In the genomic region with DNA sequence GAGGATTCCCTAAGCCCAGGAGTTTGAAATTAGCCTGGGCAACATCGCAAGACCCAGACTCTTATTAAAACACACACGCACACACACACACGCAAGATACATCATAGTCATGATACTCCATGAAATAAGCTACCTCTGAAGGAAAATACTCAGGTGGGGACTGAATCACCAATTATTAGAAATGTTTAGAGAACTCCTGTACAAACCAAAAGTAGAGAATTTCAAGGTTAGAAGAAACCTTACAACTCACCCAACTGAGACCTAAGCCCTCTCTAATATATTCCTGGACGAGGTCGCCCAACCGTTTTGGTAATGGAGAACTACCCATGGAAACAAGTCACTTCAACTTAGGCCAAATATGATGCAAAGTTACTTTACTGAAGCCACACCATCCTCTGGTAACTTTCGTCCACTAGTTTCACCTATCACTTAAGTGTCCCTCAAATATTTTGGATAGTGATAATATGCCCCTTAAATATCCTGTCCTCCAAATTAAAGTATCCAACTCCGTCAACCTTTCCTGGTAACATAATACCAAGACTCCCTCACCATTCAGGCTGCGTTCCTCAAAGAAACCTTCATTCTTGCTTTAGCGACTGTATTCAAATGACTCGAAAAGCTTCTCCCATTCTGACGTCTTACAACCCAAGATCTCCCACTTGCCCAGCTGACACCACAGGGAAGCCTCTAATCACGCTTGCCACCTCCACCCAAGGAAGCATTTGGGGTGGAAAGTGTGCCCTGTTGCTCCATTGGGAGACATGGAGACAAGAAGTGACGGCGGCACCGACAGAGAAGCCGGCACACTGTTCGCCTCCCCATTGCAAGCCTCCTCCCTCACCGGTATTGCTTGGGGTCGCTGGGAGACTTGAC, we compare ENCODE assay signal across 1 cellular context.
TF ChIP-seq lines count a peak whose summit lies in the region.

No MANE protein-coding gene starts in this region.

TF ChIP-seq in K562, 482 proteins besides CTCF, POLR2A, EP300 and RAD21 (continued from another document and continues in another):
- TF ChIP-seq, protein P1, sequence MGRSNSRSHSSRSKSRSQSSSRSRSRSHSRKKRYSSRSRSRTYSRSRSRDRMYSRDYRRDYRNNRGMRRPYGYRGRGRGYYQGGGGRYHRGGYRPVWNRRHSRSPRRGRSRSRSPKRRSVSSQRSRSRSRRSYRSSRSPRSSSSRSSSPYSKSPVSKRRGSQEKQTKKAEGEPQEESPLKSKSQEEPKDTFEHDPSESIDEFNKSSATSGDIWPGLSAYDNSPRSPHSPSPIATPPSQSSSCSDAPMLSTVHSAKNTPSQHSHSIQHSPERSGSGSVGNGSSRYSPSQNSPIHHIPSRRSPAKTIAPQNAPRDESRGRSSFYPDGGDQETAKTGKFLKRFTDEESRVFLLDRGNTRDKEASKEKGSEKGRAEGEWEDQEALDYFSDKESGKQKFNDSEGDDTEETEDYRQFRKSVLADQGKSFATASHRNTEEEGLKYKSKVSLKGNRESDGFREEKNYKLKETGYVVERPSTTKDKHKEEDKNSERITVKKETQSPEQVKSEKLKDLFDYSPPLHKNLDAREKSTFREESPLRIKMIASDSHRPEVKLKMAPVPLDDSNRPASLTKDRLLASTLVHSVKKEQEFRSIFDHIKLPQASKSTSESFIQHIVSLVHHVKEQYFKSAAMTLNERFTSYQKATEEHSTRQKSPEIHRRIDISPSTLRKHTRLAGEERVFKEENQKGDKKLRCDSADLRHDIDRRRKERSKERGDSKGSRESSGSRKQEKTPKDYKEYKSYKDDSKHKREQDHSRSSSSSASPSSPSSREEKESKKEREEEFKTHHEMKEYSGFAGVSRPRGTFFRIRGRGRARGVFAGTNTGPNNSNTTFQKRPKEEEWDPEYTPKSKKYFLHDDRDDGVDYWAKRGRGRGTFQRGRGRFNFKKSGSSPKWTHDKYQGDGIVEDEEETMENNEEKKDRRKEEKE (IDR thresholded peaks at IDR 0.05; ENCODE audit: borderline replicate concordance in 1 of 2, control insufficient read depth in 1 of 2, low read depth in 2 of 2, low read length in 1 of 2) = no peak
- TF ChIP-seq ADNP (tag; IDR thresholded peaks at IDR 0.05) (no peak), ZNF431 (CRISPR knock-in tag; IDR thresholded peaks at IDR 0.05) (no peak), GATAD2A (IDR thresholded peaks at IDR 0.05) (no peak), POLR2AphosphoS5 (IDR thresholded peaks at IDR 0.05; ENCODE audit: control insufficient read depth, insufficient read depth, low read depth, low read length) (no peak), ETS2 (tag; IDR thresholded peaks at IDR 0.05; ENCODE audit: borderline replicate concordance, poor library complexity, severe bottlenecking) (no peak), ZBTB34 (CRISPR knock-in tag; IDR thresholded peaks at IDR 0.05) (no peak), SMAD4 (CRISPR knock-in tag; conservative IDR thresholded peaks at IDR 0.05) (no peak), ELF4 (CRISPR knock-in tag; IDR thresholded peaks at IDR 0.05) (no peak), EGR1 (conservative IDR thresholded peaks at IDR 0.05) (no peak), ZNF24 (IDR thresholded peaks at IDR 0.05) (0 out of 2 replicates have a peak, but pooled peaks have one; percentile 17), JUND (IDR thresholded peaks at IDR 0.05; ENCODE audit: borderline replicate concordance, low read depth, low read length) (0 out of 2 replicates have a peak, but pooled peaks have one; percentile 2), JUND (tag; IDR thresholded peaks at IDR 0.05; ENCODE audit: borderline replicate concordance, low read depth, low read length) (no peak), HNRNPK (IDR thresholded peaks at IDR 0.05; ENCODE audit: low read depth, low read length, poor library complexity, severe bottlenecking) (no peak), RBFOX2 (IDR thresholded peaks at IDR 0.05; ENCODE audit: low read depth, low read length) (no peak), KDM4B (IDR thresholded peaks at IDR 0.05; ENCODE audit: borderline replicate concordance in 2 of 2, low read depth in 1 of 2) (0 out of 4 replicates have a peak, but pooled peaks of 1 of the 2 experiments have one; percentile 80), TAF7 (tag; IDR thresholded peaks at IDR 0.05) (no peak; the same call in 1 of the 2 replicates), HBP1 (CRISPR knock-in tag; IDR thresholded peaks at IDR 0.05) (no peak), HNRNPLL (IDR thresholded peaks at IDR 0.05; ENCODE audit: low read depth, low read length, poor library complexity, severe bottlenecking) (no peak), HMBOX1 (IDR thresholded peaks at IDR 0.05) (peak; percentile 68; the same call in 1 of the 2 replicates), KDM5B (IDR thresholded peaks at IDR 0.05; ENCODE audit: insufficient replicate concordance, low read depth, low read length) (peak; percentile 36), PHB2 (IDR thresholded peaks at IDR 0.05; ENCODE audit: low read depth) (no peak), KLF13 (tag; IDR thresholded peaks at IDR 0.05; ENCODE audit: borderline replicate concordance, low read depth) (no peak), CCAR2 (IDR thresholded peaks at IDR 0.05; ENCODE audit: low read depth, low read length) (no peak), LCOR (CRISPR knock-in tag; IDR thresholded peaks at IDR 0.05) (no peak), ZNF436 (CRISPR knock-in tag; IDR thresholded peaks at IDR 0.05) (no peak), ZNF354B (CRISPR knock-in tag; IDR thresholded peaks at IDR 0.05) (no peak), ZNF707 (CRISPR knock-in tag; conservative IDR thresholded peaks at IDR 0.05) (no peak), CTBP1 (IDR thresholded peaks at IDR 0.05; ENCODE audit: borderline replicate concordance) (0 out of 2 replicates have a peak, but pooled peaks have one; percentile 4), DNMT1 (IDR thresholded peaks at IDR 0.05) (no peak), PKNOX1 (IDR thresholded peaks at IDR 0.05) (no peak), ETV5 (CRISPR knock-in tag; IDR thresholded peaks at IDR 0.05; ENCODE audit: low read depth) (0 out of 2 replicates have a peak, but pooled peaks have one; percentile 54), RNF2 (IDR thresholded peaks at IDR 0.05) (no peak), CBX3 (IDR thresholded peaks at IDR 0.05; ENCODE audit: borderline replicate concordance in 1 of 2, low read length in 2 of 2) (no peak), ZNF75A (CRISPR knock-in tag; IDR thresholded peaks at IDR 0.05) (no peak), TGIF2 (CRISPR knock-in tag; IDR thresholded peaks at IDR 0.05) (no peak), NFIC (IDR thresholded peaks at IDR 0.05) (no peak), BRD9 (IDR thresholded peaks at IDR 0.05; ENCODE audit: low read depth, partially characterized antibody) (peak; percentile 11), ZNF174 (CRISPR knock-in tag; IDR thresholded peaks at IDR 0.05) (no peak), FIP1L1 (IDR thresholded peaks at IDR 0.05; ENCODE audit: low read depth, low read length, poor library complexity, severe bottlenecking) (no peak), DIDO1 (tag; IDR thresholded peaks at IDR 0.05; ENCODE audit: low read depth) (no peak), KLF6 (CRISPR knock-in tag; IDR thresholded peaks at IDR 0.05; ENCODE audit: borderline replicate concordance) (no peak), PHB (CRISPR knock-in tag; IDR thresholded peaks at IDR 0.05) (no peak), NFATC3 (IDR thresholded peaks at IDR 0.05) (no peak), RFX1 (IDR thresholded peaks at IDR 0.05) (peak; percentile 17; the same call in 1 of the 2 replicates), MTF1 (CRISPR knock-in tag; IDR thresholded peaks at IDR 0.05; ENCODE audit: borderline replicate concordance) (no peak), RBBP5 (IDR thresholded peaks at IDR 0.05; ENCODE audit: borderline replicate concordance, insufficient read depth, low read length, poor library complexity, severe bottlenecking) (no peak), ESRRA (IDR thresholded peaks at IDR 0.05; ENCODE audit: borderline replicate concordance, low read depth) (no peak), HDAC1 (IDR thresholded peaks at IDR 0.05) (peak in 1 of 2 experiments; percentile 48; a peak in 3 of 4 replicates), ZFX (CRISPR knock-in tag; IDR thresholded peaks at IDR 0.05) (no peak), BCOR (IDR thresholded peaks at IDR 0.05) (no peak), KLF1 (tag; IDR thresholded peaks at IDR 0.05) (no peak), MCM7 (IDR thresholded peaks at IDR 0.05) (no peak), ZNF274 (IDR thresholded peaks at IDR 0.05; ENCODE audit: borderline replicate concordance, low read depth, low read length) (no peak), ZBED1 (IDR thresholded peaks at IDR 0.05) (no peak), SNRNP70 (optimal IDR thresholded peaks at IDR 0.05; ENCODE audit: low read depth, low read length) (no peak)
- TF ChIP-seq, protein P2, sequence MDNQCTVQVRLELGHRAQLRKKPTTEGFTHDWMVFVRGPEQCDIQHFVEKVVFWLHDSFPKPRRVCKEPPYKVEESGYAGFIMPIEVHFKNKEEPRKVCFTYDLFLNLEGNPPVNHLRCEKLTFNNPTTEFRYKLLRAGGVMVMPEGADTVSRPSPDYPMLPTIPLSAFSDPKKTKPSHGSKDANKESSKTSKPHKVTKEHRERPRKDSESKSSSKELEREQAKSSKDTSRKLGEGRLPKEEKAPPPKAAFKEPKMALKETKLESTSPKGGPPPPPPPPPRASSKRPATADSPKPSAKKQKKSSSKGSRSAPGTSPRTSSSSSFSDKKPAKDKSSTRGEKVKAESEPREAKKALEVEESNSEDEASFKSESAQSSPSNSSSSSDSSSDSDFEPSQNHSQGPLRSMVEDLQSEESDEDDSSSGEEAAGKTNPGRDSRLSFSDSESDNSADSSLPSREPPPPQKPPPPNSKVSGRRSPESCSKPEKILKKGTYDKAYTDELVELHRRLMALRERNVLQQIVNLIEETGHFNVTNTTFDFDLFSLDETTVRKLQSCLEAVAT (IDR thresholded peaks at IDR 0.05) = peak in 1 of 2 experiments; percentile 88; a peak in 3 of 4 replicates
- TF ChIP-seq, protein P3, sequence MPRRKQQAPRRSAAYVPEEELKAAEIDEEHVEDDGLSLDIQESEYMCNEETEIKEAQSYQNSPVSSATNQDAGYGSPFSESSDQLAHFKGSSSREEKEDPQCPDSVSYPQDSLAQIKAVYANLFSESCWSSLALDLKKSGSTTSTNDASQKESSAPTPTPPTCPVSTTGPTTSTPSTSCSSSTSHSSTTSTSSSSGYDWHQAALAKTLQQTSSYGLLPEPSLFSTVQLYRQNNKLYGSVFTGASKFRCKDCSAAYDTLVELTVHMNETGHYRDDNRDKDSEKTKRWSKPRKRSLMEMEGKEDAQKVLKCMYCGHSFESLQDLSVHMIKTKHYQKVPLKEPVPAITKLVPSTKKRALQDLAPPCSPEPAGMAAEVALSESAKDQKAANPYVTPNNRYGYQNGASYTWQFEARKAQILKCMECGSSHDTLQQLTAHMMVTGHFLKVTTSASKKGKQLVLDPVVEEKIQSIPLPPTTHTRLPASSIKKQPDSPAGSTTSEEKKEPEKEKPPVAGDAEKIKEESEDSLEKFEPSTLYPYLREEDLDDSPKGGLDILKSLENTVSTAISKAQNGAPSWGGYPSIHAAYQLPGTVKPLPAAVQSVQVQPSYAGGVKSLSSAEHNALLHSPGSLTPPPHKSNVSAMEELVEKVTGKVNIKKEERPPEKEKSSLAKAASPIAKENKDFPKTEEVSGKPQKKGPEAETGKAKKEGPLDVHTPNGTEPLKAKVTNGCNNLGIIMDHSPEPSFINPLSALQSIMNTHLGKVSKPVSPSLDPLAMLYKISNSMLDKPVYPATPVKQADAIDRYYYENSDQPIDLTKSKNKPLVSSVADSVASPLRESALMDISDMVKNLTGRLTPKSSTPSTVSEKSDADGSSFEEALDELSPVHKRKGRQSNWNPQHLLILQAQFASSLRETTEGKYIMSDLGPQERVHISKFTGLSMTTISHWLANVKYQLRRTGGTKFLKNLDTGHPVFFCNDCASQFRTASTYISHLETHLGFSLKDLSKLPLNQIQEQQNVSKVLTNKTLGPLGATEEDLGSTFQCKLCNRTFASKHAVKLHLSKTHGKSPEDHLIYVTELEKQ (CRISPR knock-in tag; IDR thresholded peaks at IDR 0.05) = no peak
